Comparison of ENCODE assay signal across 12 cellular contexts in genomic region chr1:160061376-160062100, GRCh38.
DNase-seq lines count a peak whose midpoint lies in the region; TF ChIP-seq lines count a peak whose summit lies in the region.
"Had no signal": no experiment of that assay in that cellular context is flagged by ENCODE, and none has a peak within 500 bp of the region (broad histone marks: within the 10 kb centered on the region; RNA-seq: fewer than 3 reads in every experiment).

No MANE protein-coding gene starts in this region.

- no peak overlapping the region for H3K4me3 ChIP-seq in GM06990 (replicated peaks; ENCODE audit: low read depth, low read length)
- H3K4me3 ChIP-seq: hepatocyte had no signal

- DNase-seq in GM06990 (ENCODE audit: extremely low read depth, insufficient read length) (no peak), RWPE1 (ENCODE audit: low spot score) (peak; percentile 79), islet precursor cell (peak; percentile 79), SKM-1 (lab: John Stamatoyannopoulos, UW; ENCODE audit: unreplicated experiment) (no peak), NCI-H2227 (lab: John Stamatoyannopoulos, UW; ENCODE audit: unreplicated experiment) (no peak)
- DNase-seq in stimulated activated CD4-positive, alpha-beta T cell treated with anti-CD3 and anti-CD28 coated beads, Interleukin-12 subunit alpha, Interleukin-12 subunit beta, amount 100 ng/mL, for 4 hours, result no peak
- DNase-seq: activated T-cell treated with anti-CD3 and anti-CD28 coated beads, Interleukin-2, amount 50 U/mL, for 1 hour; MM.1S; NCI-H446; SHP77 treated with DMSO at 0.1 percent for 48 hours; WERI-Rb-1 had no signal

- H3K36me3 ChIP-seq in GM06990 (ENCODE audit: control insufficient read depth, insufficient read depth, low read length), result no peaks in the 10 kb centered on the region
- H3K36me3 ChIP-seq: WERI-Rb-1 had no signal

- TF ChIP-seq CTCF in GM06990 (IDR thresholded peaks at IDR 0.05; ENCODE audit: insufficient read depth, low read length, poor library complexity, severe bottlenecking) (peak; percentile 7), RWPE1 (conservative IDR thresholded peaks at IDR 0.05; ENCODE audit: low read depth) (no peak)

- H3K27me3 ChIP-seq in GM06990 (replicated peaks; ENCODE audit: control insufficient read depth, insufficient read depth, low read length), result peaks cover 3% of the 10 kb centered on the region

- H3K27ac ChIP-seq in RWPE1, result no peak overlapping the region
- H3K27ac ChIP-seq: hepatocyte had no signal

- CTCF ChIA-PET in RWPE1 (lab: Yijun Ruan, JAX), result interaction anchor here (0.9 kb wide), 1 partner anchor 15 kb away, joined by 5 read pairs; no protein-coding TSS in a partner anchor

- POLR2A ChIA-PET in RWPE1 (lab: Yijun Ruan, JAX; ENCODE audit: low non-redundant PET), result no interaction called here

Comparison
In these comparisons a context has a peak if more than half of its experiments do, and no peak if none do; other contexts are left out.
1. DNase-seq: peak in RWPE1 (single experiment) and islet precursor cell (single experiment); none in GM06990 (single experiment), SKM-1 (single experiment), stimulated activated CD4-positive, alpha-beta T cell treated with anti-CD3 and anti-CD28 coated beads, Interleukin-12 subunit alpha, Interleukin-12 subunit beta, amount 100 ng/mL, for 4 hours (single experiment) and NCI-H2227 (single experiment).